1 cellular context compared by ENCODE assay signal in the genomic region with DNA sequence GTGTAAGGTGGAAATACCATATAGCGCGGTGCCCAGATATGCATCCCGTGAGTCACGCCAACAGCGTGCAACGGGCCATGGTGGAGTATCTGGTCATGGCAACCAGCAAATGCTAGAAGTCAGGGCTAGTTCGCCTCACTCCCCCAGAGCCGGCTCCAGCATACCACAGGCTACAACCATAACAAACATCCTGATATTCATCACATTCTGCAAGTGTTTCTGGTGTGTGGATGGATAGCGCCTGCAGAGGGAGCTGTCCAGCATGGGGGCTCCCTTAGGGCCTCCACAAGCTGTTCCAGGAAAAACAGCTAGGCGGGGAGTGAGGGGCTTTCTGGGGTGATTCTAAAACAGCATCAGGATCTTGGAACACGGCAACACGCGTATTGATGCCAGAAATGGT.
TF ChIP-seq lines count a peak whose summit lies in the region.

No MANE protein-coding gene starts in this region.

TF ChIP-seq in WTC11, 78 proteins besides CTCF, POLR2A, EP300 and RAD21 (continued from another document):
- TF ChIP-seq, protein P1, sequence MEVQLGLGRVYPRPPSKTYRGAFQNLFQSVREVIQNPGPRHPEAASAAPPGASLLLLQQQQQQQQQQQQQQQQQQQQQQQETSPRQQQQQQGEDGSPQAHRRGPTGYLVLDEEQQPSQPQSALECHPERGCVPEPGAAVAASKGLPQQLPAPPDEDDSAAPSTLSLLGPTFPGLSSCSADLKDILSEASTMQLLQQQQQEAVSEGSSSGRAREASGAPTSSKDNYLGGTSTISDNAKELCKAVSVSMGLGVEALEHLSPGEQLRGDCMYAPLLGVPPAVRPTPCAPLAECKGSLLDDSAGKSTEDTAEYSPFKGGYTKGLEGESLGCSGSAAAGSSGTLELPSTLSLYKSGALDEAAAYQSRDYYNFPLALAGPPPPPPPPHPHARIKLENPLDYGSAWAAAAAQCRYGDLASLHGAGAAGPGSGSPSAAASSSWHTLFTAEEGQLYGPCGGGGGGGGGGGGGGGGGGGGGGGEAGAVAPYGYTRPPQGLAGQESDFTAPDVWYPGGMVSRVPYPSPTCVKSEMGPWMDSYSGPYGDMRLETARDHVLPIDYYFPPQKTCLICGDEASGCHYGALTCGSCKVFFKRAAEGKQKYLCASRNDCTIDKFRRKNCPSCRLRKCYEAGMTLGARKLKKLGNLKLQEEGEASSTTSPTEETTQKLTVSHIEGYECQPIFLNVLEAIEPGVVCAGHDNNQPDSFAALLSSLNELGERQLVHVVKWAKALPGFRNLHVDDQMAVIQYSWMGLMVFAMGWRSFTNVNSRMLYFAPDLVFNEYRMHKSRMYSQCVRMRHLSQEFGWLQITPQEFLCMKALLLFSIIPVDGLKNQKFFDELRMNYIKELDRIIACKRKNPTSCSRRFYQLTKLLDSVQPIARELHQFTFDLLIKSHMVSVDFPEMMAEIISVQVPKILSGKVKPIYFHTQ (CRISPR knock-in tag; IDR thresholded peaks at IDR 0.05) = no peak
- no peak for TF ChIP-seq SOX15 (CRISPR knock-in tag; IDR thresholded peaks at IDR 0.05)
- no peak for TF ChIP-seq CREB1 (CRISPR knock-in tag; IDR thresholded peaks at IDR 0.05)
- TF ChIP-seq JAZF1 (CRISPR knock-in tag; IDR thresholded peaks at IDR 0.05) = no peak
- no peak for TF ChIP-seq GTF2I (CRISPR knock-in tag; conservative IDR thresholded peaks at IDR 0.05)
- TF ChIP-seq, protein P2, sequence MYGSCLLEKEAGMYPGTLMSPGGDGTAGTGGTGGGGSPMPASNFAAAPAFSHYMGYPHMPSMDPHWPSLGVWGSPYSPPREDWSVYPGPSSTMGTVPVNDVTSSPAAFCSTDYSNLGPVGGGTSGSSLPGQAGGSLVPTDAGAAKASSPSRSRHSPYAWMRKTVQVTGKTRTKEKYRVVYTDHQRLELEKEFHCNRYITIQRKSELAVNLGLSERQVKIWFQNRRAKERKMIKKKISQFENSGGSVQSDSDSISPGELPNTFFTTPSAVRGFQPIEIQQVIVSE (CRISPR knock-in tag; IDR thresholded peaks at IDR 0.05; ENCODE audit: borderline replicate concordance) = no peak
- TF ChIP-seq ZNF671 (CRISPR knock-in tag; IDR thresholded peaks at IDR 0.05) = no peak
- no peak for TF ChIP-seq SP1 (CRISPR knock-in tag; conservative IDR thresholded peaks at IDR 0.05)
- TF ChIP-seq, protein P3, sequence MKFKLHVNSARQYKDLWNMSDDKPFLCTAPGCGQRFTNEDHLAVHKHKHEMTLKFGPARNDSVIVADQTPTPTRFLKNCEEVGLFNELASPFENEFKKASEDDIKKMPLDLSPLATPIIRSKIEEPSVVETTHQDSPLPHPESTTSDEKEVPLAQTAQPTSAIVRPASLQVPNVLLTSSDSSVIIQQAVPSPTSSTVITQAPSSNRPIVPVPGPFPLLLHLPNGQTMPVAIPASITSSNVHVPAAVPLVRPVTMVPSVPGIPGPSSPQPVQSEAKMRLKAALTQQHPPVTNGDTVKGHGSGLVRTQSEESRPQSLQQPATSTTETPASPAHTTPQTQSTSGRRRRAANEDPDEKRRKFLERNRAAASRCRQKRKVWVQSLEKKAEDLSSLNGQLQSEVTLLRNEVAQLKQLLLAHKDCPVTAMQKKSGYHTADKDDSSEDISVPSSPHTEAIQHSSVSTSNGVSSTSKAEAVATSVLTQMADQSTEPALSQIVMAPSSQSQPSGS (CRISPR knock-in tag; IDR thresholded peaks at IDR 0.05; ENCODE audit: borderline replicate concordance, low read depth) = no peak
- TF ChIP-seq, protein P4, sequence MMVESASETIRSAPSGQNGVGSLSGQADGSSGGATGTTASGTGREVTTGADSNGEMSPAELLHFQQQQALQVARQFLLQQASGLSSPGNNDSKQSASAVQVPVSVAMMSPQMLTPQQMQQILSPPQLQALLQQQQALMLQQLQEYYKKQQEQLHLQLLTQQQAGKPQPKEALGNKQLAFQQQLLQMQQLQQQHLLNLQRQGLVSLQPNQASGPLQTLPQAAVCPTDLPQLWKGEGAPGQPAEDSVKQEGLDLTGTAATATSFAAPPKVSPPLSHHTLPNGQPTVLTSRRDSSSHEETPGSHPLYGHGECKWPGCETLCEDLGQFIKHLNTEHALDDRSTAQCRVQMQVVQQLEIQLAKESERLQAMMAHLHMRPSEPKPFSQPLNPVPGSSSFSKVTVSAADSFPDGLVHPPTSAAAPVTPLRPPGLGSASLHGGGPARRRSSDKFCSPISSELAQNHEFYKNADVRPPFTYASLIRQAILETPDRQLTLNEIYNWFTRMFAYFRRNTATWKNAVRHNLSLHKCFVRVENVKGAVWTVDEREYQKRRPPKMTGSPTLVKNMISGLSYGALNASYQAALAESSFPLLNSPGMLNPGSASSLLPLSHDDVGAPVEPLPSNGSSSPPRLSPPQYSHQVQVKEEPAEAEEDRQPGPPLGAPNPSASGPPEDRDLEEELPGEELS (CRISPR knock-in tag; IDR thresholded peaks at IDR 0.05) = no peak
- TF ChIP-seq NFYB (CRISPR knock-in tag; conservative IDR thresholded peaks at IDR 0.05; ENCODE audit: low read depth) = no peak
